8 cellular contexts compared by ENCODE assay signal in the genomic region with DNA sequence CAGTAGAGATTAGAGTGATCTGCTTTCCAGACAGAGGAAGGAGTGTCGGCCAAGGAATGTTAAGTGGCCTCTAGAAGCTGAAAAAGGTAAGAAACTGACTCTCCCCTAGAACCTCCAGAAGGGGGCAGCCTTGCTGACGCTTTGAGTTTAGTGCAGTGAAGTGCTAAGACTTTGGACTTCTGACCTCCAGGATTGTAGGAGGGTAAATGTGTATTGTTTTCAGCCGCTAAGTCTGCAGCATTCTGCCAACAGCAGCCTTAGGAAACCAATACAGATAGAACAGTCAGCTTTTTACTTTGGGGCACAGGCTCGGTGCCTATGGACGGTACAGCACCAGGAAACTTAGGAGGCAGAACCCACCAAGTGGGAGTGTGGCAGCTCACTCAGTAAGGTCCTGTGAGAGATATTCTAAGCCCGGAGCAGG. TPM values are rescaled to one million over a fixed set of nuclear protein-coding genes. Genes with fewer than 3 reads are reported as not detected.
A peak's percentile ranks its signal among the peaks of the same experiment; 100 is the strongest.
DNase-seq lines count a peak whose midpoint lies in the region; ATAC-seq and TF ChIP-seq lines count a peak whose summit lies in the region.

No MANE protein-coding gene starts in this region.

- H3K4me3 Mint-ChIP-seq in immature natural killer cell = no peak overlapping the region

- ATAC-seq in GM21367 (IDR thresholded peaks at IDR 0.05; ENCODE audit: unreplicated experiment) = no peak
- ATAC-seq in GM21825 (IDR thresholded peaks at IDR 0.05; ENCODE audit: unreplicated experiment) = no peak

- peak overlapping the region; percentile 39 to 87 (median 58) for H3K27ac Mint-ChIP-seq in immature natural killer cell

- peaks cover 45 to 48% of the 10 kb centered on the region in 2 donors for H3K4me1 Mint-ChIP-seq in immature natural killer cell

- peak; percentile 75 for DNase-seq in Ammon's horn (ENCODE audit: low spot score)
- no peak for DNase-seq in GM13977 (ENCODE audit: low spot score)
- peak; percentile 65 for DNase-seq in OCI-M1 (lab: John Stamatoyannopoulos, UW)
- peak; percentile 77 for DNase-seq in amniotic epithelial cell (ENCODE audit: low read depth)
- DNase-seq in immature natural killer cell = peak; percentile 55 to 61 (median 56)
- DNase-seq in stimulated activated CD4-positive, alpha-beta T cell treated with anti-CD3 and anti-CD28 coated beads, Interleukin-2, amount 100 ng/mL, for 48 hours = peak; percentile 50 to 55

- no peaks in the 10 kb centered on the region for H3K9me3 Mint-ChIP-seq in immature natural killer cell

- TF ChIP-seq CTCF in GM13977 (IDR thresholded peaks at IDR 0.05; ENCODE audit: extremely low read depth, insufficient read depth, missing control alignments) = peak; percentile 80

- peaks cover 10 to 17% (median 12%) of the 10 kb centered on the region in 3 donors for H3K27me3 Mint-ChIP-seq in immature natural killer cell (ENCODE audit: low read depth in 3 of 3)

- in situ Hi-C loops in GM13977 (cut with MboI; ENCODE audit: low pct_unique_long_range_greater_than_20kb, low sequenced_read_pairs, unreplicated experiment) = no loop called here

- no peaks in the 10 kb centered on the region for H3K36me3 Mint-ChIP-seq in immature natural killer cell

RNA-seq across cellular contexts. Expression of a gene that starts 3.6 kb away (rescaled TPM):
- 10 to 100 TPM; 20.6 to 28.0 (median 24.0) TPM for polyA plus RNA-seq in immature natural killer cell

RNA-seq across cellular contexts. Expression of a gene that starts 20.8 kb away (rescaled TPM):
- 10 to 100 TPM; 31.1 to 59.4 (median 38.9) TPM for polyA plus RNA-seq in immature natural killer cell
